In the genomic region with DNA sequence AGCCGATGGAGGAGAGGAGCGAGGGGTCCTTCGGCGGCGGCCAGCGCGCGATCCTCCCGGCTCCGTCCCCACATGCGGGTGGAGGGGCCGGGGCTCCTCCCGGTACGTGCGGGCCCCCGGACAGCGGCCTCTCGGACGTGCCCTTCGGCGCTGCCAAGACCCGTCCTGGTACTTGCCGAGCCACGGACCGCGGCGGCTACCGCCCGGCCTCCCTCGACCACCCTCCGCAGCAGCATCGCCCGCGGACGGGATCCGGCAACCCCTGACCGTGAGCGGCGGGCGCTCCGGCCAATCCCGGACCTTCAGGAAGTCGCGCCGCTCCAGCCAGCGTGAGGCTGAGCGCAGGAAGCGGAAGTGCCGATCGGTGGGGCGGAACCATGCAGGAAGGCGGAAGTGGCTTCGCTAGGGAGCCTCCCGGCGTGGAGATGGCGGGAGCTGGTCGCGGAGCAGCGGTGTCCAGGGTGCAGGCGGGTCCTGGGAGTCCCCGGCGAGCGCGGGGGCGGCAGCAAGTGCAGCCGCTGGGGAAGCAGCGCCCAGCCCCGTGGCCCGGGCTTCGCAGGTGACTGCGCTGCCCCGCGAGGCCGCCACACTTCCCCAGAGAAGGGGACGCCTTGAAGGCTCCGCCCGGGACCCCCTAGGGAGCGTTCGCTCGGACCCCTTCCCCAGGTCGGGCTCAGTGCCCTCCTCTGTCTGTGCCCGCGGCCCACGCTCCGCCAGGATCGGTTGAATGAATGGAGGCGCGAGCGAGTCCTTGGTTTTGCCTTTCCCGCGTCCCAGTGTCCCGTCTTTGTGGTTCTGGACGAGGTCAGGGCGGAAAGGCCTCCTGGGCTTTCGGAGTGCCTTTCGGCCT, we compare ENCODE assay signal across 8 cellular contexts. TPM values are rescaled to one million over a fixed set of nuclear protein-coding genes. Genes with fewer than 3 reads are reported as not detected.
DNase-seq lines count a peak whose midpoint lies in the region; ATAC-seq and TF ChIP-seq lines count a peak whose summit lies in the region.

A gene with protein sequence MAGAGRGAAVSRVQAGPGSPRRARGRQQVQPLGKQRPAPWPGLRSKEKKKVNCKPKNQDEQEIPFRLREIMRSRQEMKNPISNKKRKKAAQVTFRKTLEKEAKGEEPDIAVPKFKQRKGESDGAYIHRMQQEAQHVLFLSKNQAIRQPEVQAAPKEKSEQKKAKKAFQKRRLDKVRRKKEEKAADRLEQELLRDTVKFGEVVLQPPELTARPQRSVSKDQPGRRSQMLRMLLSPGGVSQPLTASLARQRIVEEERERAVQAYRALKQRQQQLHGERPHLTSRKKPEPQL (plus strand): TSS at position 396 of the 850 bp plus-strand sequence. CDS start 30 bp downstream, at position 426.
Gene OXLD1, minus strand, starts transcription at position 264 of the 850 bp plus-strand sequence. Its CDS starts 28 bp downstream, at position 236.

- H3K36me3 Mint-ChIP-seq in activated naive CD4-positive, alpha-beta T cell treated with anti-CD3 and anti-CD28 coated beads, Interleukin-2, amount 50 U/mL, for 72 hours, result peaks cover 42 to 45% of the 10 kb centered on the region in 2 donors
- no peaks in the 10 kb centered on the region for H3K36me3 Mint-ChIP-seq in glutamatergic neuron (ENCODE audit: unreplicated experiment)

- H3K9me3 Mint-ChIP-seq in activated naive CD4-positive, alpha-beta T cell treated with anti-CD3 and anti-CD28 coated beads, Interleukin-2, amount 50 U/mL, for 72 hours, result no peaks in the 10 kb centered on the region
- peaks cover 3% of the 10 kb centered on the region for H3K9me3 Mint-ChIP-seq in glutamatergic neuron (ENCODE audit: unreplicated experiment)

- H3K4me3 Mint-ChIP-seq in glutamatergic neuron (ENCODE audit: unreplicated experiment), result peak within 1 kb of the TSS; percentile 98

- H3K4me3 ChIP-seq in osteoblast (ENCODE audit: insufficient read depth, low read length) (peak within 1 kb of the TSS; percentile 89), thoracic aorta (peak within 1 kb of the TSS; percentile 100)

- H4K20me1 ChIP-seq in osteoblast (ENCODE audit: insufficient read depth, low read length), result no peaks in the 10 kb centered on the region

- H3K27ac ChIP-seq in osteoblast (ENCODE audit: low read depth, low read length) (peak within 1 kb of the TSS; percentile 74), thoracic aorta (peak within 1 kb of the TSS; percentile 77 to 89)

- peak within 1 kb of the TSS; percentile 98 for H3K4me2 ChIP-seq in osteoblast (ENCODE audit: insufficient read depth, low read length)

- ATAC-seq in HG02623 (IDR thresholded peaks at IDR 0.05; ENCODE audit: unreplicated experiment), result peak; percentile 85
- peak; percentile 92 to 96 for ATAC-seq in activated naive CD4-positive, alpha-beta T cell treated with anti-CD3 and anti-CD28 coated beads, Interleukin-2, amount 50 U/mL, for 72 hours
- ATAC-seq in thoracic aorta (ENCODE audit: insufficient number of reproducible peaks, low FRiP score, low read depth), result peak; percentile 88

- H2AFZ ChIP-seq in osteoblast (ENCODE audit: low read length), result peak within 1 kb of the TSS; percentile 90

- peaks cover 2% of the 10 kb centered on the region for H3K27me3 Mint-ChIP-seq in glutamatergic neuron (ENCODE audit: unreplicated experiment)

- no peaks in the 10 kb centered on the region for H3K9me3 ChIP-seq in osteoblast (ENCODE audit: low read depth, low read length)
- no peaks in the 10 kb centered on the region for H3K9me3 ChIP-seq in thoracic aorta

- peaks cover 20% of the 10 kb centered on the region for H3K36me3 ChIP-seq in osteoblast (ENCODE audit: insufficient read depth, low read length)
- H3K36me3 ChIP-seq in thoracic aorta, result peaks cover 19% of the 10 kb centered on the region

- DNase-seq in GM10266 (ENCODE audit: extremely low spot score), result peak; percentile 98
- DNase-seq in NCI-H1105 (lab: John Stamatoyannopoulos, UW), result peak; percentile 85
- peak; percentile 76 for DNase-seq in SKM-1 (lab: John Stamatoyannopoulos, UW; ENCODE audit: unreplicated experiment)
- DNase-seq in activated naive CD4-positive, alpha-beta T cell treated with anti-CD3 and anti-CD28 coated beads, Interleukin-2, amount 50 U/mL, for 72 hours (ENCODE audit: low spot score in 2 of 2), result peak; percentile 93 to 97
- peak; percentile 98 for DNase-seq in glutamatergic neuron
- DNase-seq in osteoblast (ENCODE audit: insufficient read length, low spot score, missing footprints), result peak; percentile 100
- peak; percentile 83 for DNase-seq in thoracic aorta (ENCODE audit: low spot score)

- peaks cover 18% of the 10 kb centered on the region for H3K4me1 Mint-ChIP-seq in glutamatergic neuron (ENCODE audit: low read depth, unreplicated experiment)

- TF ChIP-seq CTCF in GM10266 (IDR thresholded peaks at IDR 0.05; ENCODE audit: control insufficient read depth, insufficient read depth, low read depth, missing control alignments) (no peak), glutamatergic neuron (IDR thresholded peaks at IDR 0.05; ENCODE audit: partially characterized antibody, unreplicated experiment) (no peak), osteoblast (IDR thresholded peaks at IDR 0.05; ENCODE audit: extremely low read depth, low read depth, low read length) (no peak), thoracic aorta (IDR thresholded peaks at IDR 0.05) (no peak)

- peaks cover 13% of the 10 kb centered on the region for H3K4me1 ChIP-seq in osteoblast (ENCODE audit: insufficient read depth, low read length)
- H3K4me1 ChIP-seq in thoracic aorta (ENCODE audit: control insufficient read depth in 1 of 2, low read depth in 2 of 2), result peaks cover 9 to 25% of the 10 kb centered on the region in 2 donors

- peaks cover 35% of the 10 kb centered on the region for H3K79me2 ChIP-seq in osteoblast (ENCODE audit: insufficient read depth, low read length)

- peak within 1 kb of the TSS; percentile 93 for H3K27ac Mint-ChIP-seq in activated naive CD4-positive, alpha-beta T cell treated with anti-CD3 and anti-CD28 coated beads, Interleukin-2, amount 50 U/mL, for 72 hours
- peak within 1 kb of the TSS; percentile 93 for H3K27ac Mint-ChIP-seq in glutamatergic neuron (ENCODE audit: unreplicated experiment)

- H3K27me3 ChIP-seq in osteoblast (ENCODE audit: insufficient read depth, low read length) (no peaks in the 10 kb centered on the region), thoracic aorta (replicated peaks; ENCODE audit: insufficient read depth) (no peaks in the 10 kb centered on the region)

RNA-seq across cellular contexts. Expression of the first gene that starts in this region (rescaled TPM):
- 10 to 100 TPM; 35.0 to 38.7 TPM for total RNA-seq in activated naive CD4-positive, alpha-beta T cell treated with anti-CD3 and anti-CD28 coated beads, Interleukin-2, amount 50 U/mL, for 72 hours
- total RNA-seq in glutamatergic neuron (ENCODE audit: unreplicated experiment) (33.8 TPM), osteoblast (4.7 and 5.6 TPM in 2 replicates), thoracic aorta (10 to 100 TPM in 1 of 2 donors, 1 to 10 TPM in 1; 7.3 to 10.8 TPM)

RNA-seq across cellular contexts. Expression of gene OXLD1, which starts in this region (rescaled TPM):
- 10 to 100 TPM; 20.1 to 43.7 TPM for total RNA-seq in activated naive CD4-positive, alpha-beta T cell treated with anti-CD3 and anti-CD28 coated beads, Interleukin-2, amount 50 U/mL, for 72 hours
- total RNA-seq in glutamatergic neuron (ENCODE audit: unreplicated experiment), result 24.7 TPM
- total RNA-seq in osteoblast, result 21.0 and 21.5 TPM in 2 replicates
- total RNA-seq in thoracic aorta, result 10 to 100 TPM; 13.7 to 33.6 TPM

Comparison
In these comparisons a context has a peak if more than half of its experiments do, and no peak if none do; other contexts are left out.
1. Peak in every context shown above with its lines: DNase-seq, ATAC-seq, H3K4me3 ChIP-seq and H3K27ac ChIP-seq.